Comparison of ENCODE assay signal across 17 cellular contexts in the genomic region with DNA sequence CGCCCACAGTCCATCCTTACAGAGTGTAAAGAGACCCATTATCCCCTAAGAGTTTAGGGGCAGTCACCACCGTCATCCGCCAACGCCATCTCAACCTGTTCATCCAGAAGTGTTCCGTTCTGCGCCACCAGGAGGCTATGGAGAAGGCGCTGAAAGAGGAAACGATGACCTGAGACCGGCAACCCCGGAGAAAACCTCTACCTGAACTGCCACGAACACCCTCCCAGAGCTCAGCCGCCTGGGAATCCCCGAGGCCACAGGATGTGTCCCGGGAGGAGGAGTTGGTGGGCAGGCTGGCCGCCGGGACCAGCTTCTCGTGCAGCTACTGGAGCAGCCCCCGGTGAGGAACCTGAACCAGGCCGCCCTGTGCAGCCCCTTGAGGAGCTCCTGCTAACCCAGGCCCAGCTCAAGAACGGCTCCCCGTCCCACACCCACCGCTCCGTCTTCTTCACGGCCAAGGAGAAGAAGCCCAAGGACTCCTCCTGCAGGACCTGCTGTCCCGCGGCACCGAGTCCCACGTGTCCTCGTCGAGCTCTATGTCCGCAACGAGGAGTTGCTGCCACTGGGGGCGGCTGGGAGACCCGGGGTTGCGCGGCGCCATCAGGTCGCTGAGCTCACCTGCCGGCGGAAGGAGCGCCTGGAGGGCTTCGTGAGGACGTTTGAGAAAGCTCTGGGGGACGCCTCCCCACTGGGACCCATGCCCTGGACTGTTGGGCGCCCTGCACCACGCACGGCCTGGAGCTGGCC. TPM values are rescaled to one million over a fixed set of nuclear protein-coding genes. Genes with fewer than 3 reads are reported as not detected.
DNase-seq lines count a peak whose midpoint lies in the region; ATAC-seq, FAIRE-seq and TF ChIP-seq lines count a peak whose summit lies in the region.
"Had no signal": no experiment of that assay in that cellular context is flagged by ENCODE, and none has a peak within 500 bp of the region (broad histone marks: within the 10 kb centered on the region; RNA-seq: fewer than 3 reads in every experiment).

No MANE protein-coding gene starts in this region.

- TF ChIP-seq RAD21 in HepG2 (CRISPR knock-in tag; IDR thresholded peaks at IDR 0.05), result no peak

- no peak overlapping the region for H3K27ac ChIP-seq in RWPE2 (ENCODE audit: poor library complexity, severe bottlenecking)
- H3K27ac ChIP-seq in HepG2 (ENCODE audit: extremely low read length, insufficient read depth, low read length), result no peak overlapping the region
- H3K27ac ChIP-seq: BLaER1, GM23248 had no signal

- H3K9ac ChIP-seq in HepG2 (ENCODE audit: insufficient read depth, low read depth, low read length), result no peak overlapping the region
- H3K9ac ChIP-seq: BLaER1, GM23248 had no signal

- in situ Hi-C loops in HepG2 (cut with HindIII; ENCODE audit: extremely low pct_ligation_motif_present, low pct_unique_long_range_greater_than_20kb), result no loop called here

- no peaks in the 10 kb centered on the region for H3K4me1 Mint-ChIP-seq in stimulated activated naive CD8-positive, alpha-beta T cell treated with anti-CD3 and anti-CD28 coated beads, Interleukin-15, amount 100 ng/mL, for 72 hours
- H3K4me1 Mint-ChIP-seq in T-cell, result peaks cover 0 to 6% (median 6%) of the 10 kb centered on the region in 3 donors

- peaks cover 6% of the 10 kb centered on the region for H3K4me1 ChIP-seq in RWPE2 (ENCODE audit: insufficient read depth, poor library complexity, severe bottlenecking)
- H3K4me1 ChIP-seq in HepG2 (ENCODE audit: insufficient read depth, low read length), result no peaks in the 10 kb centered on the region
- H3K4me1 ChIP-seq: BLaER1, Caco-2, HAP-1 had no signal

- H3K27me3 ChIP-seq in RWPE2 (ENCODE audit: insufficient read depth, poor library complexity, severe bottlenecking) (peaks cover 6% of the 10 kb centered on the region), HepG2 (ENCODE audit: control insufficient read depth in 1 of 2, insufficient read depth in 2 of 2, low read length in 2 of 2) (0 out of 5 replicates have a peak, but pooled peaks cover 0 to under 1% of the 10 kb centered on the region in 2 experiments)
- H3K27me3 ChIP-seq: BLaER1 had no signal

- H2AFZ ChIP-seq in HepG2 (ENCODE audit: low read length), result no peak overlapping the region

- no peak overlapping the region for H3K27ac Mint-ChIP-seq in stimulated activated naive CD8-positive, alpha-beta T cell treated with anti-CD3 and anti-CD28 coated beads, Interleukin-15, amount 100 ng/mL, for 72 hours
- no peak overlapping the region for H3K27ac Mint-ChIP-seq in T-cell
- H3K27ac Mint-ChIP-seq: CD8-positive, alpha-beta memory T cell had no signal

- no peaks in the 10 kb centered on the region for H3K9me3 Mint-ChIP-seq in stimulated activated naive CD8-positive, alpha-beta T cell treated with anti-CD3 and anti-CD28 coated beads, Interleukin-15, amount 100 ng/mL, for 72 hours
- H3K9me3 Mint-ChIP-seq in T-cell, result no peaks in the 10 kb centered on the region
- H3K9me3 Mint-ChIP-seq: CD8-positive, alpha-beta memory T cell had no signal

- peaks cover 17% of the 10 kb centered on the region for H3K27me3 Mint-ChIP-seq in stimulated activated naive CD8-positive, alpha-beta T cell treated with anti-CD3 and anti-CD28 coated beads, Interleukin-15, amount 100 ng/mL, for 72 hours
- H3K27me3 Mint-ChIP-seq in T-cell, result peaks cover 9 to 14% of the 10 kb centered on the region in 2 donors

- H3K9me3 ChIP-seq in RWPE2 (ENCODE audit: severe bottlenecking) (no peaks in the 10 kb centered on the region), HepG2 (ENCODE audit: low read length) (no peaks in the 10 kb centered on the region)
- H3K9me3 ChIP-seq: HAP-1 had no signal

- DNase-seq in DMS53 (lab: John Stamatoyannopoulos, UW) (peak; percentile 70), DMS53 treated with DMSO at 0.1 percent for 48 hours (lab: John Stamatoyannopoulos, UW; ENCODE audit: unreplicated experiment) (no peak), RWPE2 (ENCODE audit: low spot score) (peak; percentile 63), HepG2 (ENCODE audit: low spot score) (no peak), LoVo (ENCODE audit: low spot score) (no peak), SKM-1 (lab: John Stamatoyannopoulos, UW; ENCODE audit: unreplicated experiment) (no peak), T-cell (no peak)
- no peak for DNase-seq in stimulated activated naive CD8-positive, alpha-beta T cell treated with anti-CD3 and anti-CD28 coated beads, Interleukin-15, amount 100 ng/mL, for 72 hours
- DNase-seq: 8988T; AML-193; Caco-2; CD8-positive, alpha-beta memory T cell; DMS79; GDM1 had no signal

- 73% methylated on average over 21 of the region's 47 CpGs for WGBS in HepG2 (ENCODE audit: low lambda C conversion rate)

- no peak for TF ChIP-seq POLR2A in HepG2 (IDR thresholded peaks at IDR 0.05; ENCODE audit: insufficient read depth in 1 of 2, low read depth in 2 of 2, low read length in 2 of 2)

- TF ChIP-seq EP300 in HepG2 (IDR thresholded peaks at IDR 0.05; ENCODE audit: low read depth in 2 of 2, low read length in 2 of 2) (no peak), HepG2 (CRISPR knock-in tag; IDR thresholded peaks at IDR 0.05; ENCODE audit: borderline replicate concordance) (no peak)

- CTCF ChIA-PET in HepG2 (lab: Yijun Ruan, JAX; ENCODE audit: low intra/inter-chr PET ratio, low total read pairs) (no interaction called here), T-cell (lab: Charles Lee) (no interaction called here)

- ATAC-seq in RWPE2 (ENCODE audit: low read depth) (no peak), HepG2 (peak; percentile 26; the same call in 2 of the 3 replicates), T-cell (replicated peaks in 1 of 4) (no peak)
- peak; percentile 26 for ATAC-seq in stimulated activated naive CD8-positive, alpha-beta T cell treated with anti-CD3 and anti-CD28 coated beads, Interleukin-15, amount 100 ng/mL, for 72 hours

- TF ChIP-seq CTCF in RWPE2 (IDR thresholded peaks at IDR 0.05; ENCODE audit: poor library complexity, severe bottlenecking) (no peak), HepG2 (CRISPR knock-in tag; IDR thresholded peaks at IDR 0.05) (no peak)

- FAIRE-seq in HepG2 (lab: Jason Lieb, UNC), result no peak

- intact Hi-C loops in HepG2 (cut with micrococcal nuclease; ENCODE audit: unreplicated experiment), result loop anchor here (10.0 kb wide), 1 partner anchor 59 kb away; no protein-coding TSS in a partner anchor

- H3K36me3 ChIP-seq in RWPE2 (ENCODE audit: low read depth) (no peaks in the 10 kb centered on the region), HepG2 (replicated peaks in 1 of 2; ENCODE audit: control insufficient read depth in 1 of 2, insufficient read depth in 2 of 2, low read length in 2 of 2) (no peaks in the 10 kb centered on the region)
- H3K36me3 ChIP-seq: BLaER1, HAP-1 had no signal

- POLR2A ChIA-PET in HepG2 (lab: Yijun Ruan, JAX) (no interaction called here), T-cell (lab: Charles Lee) (interaction anchor here in 1 of 2 donors (0.6 kb wide), 1 partner anchor 222 kb away, joined by 3 read pairs; no protein-coding TSS in a partner anchor)

- H3K4me3 ChIP-seq in RWPE2 (ENCODE audit: severe bottlenecking), result no peak overlapping the region
- no peak overlapping the region for H3K4me3 ChIP-seq in HepG2 (replicated peaks in 1 of 3; ENCODE audit: insufficient read depth in 1 of 3, low read depth in 2 of 3, low read length in 3 of 3)
- H3K4me3 ChIP-seq: BLaER1, GM23248, HAP-1 had no signal

- H3K4me3 Mint-ChIP-seq in stimulated activated naive CD8-positive, alpha-beta T cell treated with anti-CD3 and anti-CD28 coated beads, Interleukin-15, amount 100 ng/mL, for 72 hours, result no peak overlapping the region
- no peak overlapping the region for H3K4me3 Mint-ChIP-seq in T-cell

- H3K79me2 ChIP-seq in HepG2 (ENCODE audit: insufficient read depth, low read length), result no peaks in the 10 kb centered on the region

- H4K20me1 ChIP-seq in HepG2 (ENCODE audit: insufficient read depth, low read length), result no peaks in the 10 kb centered on the region
- H4K20me1 ChIP-seq: BLaER1 had no signal

- no TSS peak for BruUV-seq in HepG2 (replicated peaks; lab: Mats Ljungman, UMichigan)

- H3K36me3 Mint-ChIP-seq in T-cell, result no peaks in the 10 kb centered on the region
- H3K36me3 Mint-ChIP-seq: CD8-positive, alpha-beta memory T cell had no signal

- no peak overlapping the region for H3K4me2 ChIP-seq in HepG2 (ENCODE audit: low read depth, low read length)
- H3K4me2 ChIP-seq: BLaER1 had no signal

TF ChIP-seq in HepG2, 621 proteins besides CTCF, POLR2A, EP300 and RAD21 (continues in another document):
- TF ChIP-seq KMT2A (CRISPR knock-in tag; IDR thresholded peaks at IDR 0.05) (no peak), DNMT3B (CRISPR knock-in tag; conservative IDR thresholded peaks at IDR 0.05) (no peak), CAMTA2 (CRISPR knock-in tag; IDR thresholded peaks at IDR 0.05; ENCODE audit: borderline replicate concordance) (no peak), ESRRA (CRISPR knock-in tag; IDR thresholded peaks at IDR 0.05; ENCODE audit: low read depth) (no peak), SMARCC2 (IDR thresholded peaks at IDR 0.05) (no peak), SYNCRIP (IDR thresholded peaks at IDR 0.05; ENCODE audit: insufficient read depth, low read depth, low read length) (no peak), ZNF766 (CRISPR knock-in tag; IDR thresholded peaks at IDR 0.05; ENCODE audit: borderline replicate concordance) (no peak), ZNF556 (CRISPR knock-in tag; IDR thresholded peaks at IDR 0.05; ENCODE audit: borderline replicate concordance) (no peak)

RNA-seq across cellular contexts. Expression of gene LANCL2, which starts 21.1 kb away (rescaled TPM):
- total RNA-seq in HepG2 (2016; rRNA removed; fragmentation: Illumina TruSeq; extraction: Trizol), result 13.8 and 22.0 TPM in 2 replicates
- 4.6 and 5.7 TPM in 2 replicates for total RNA-seq in HepG2 (2016; cell fraction: cytosol; rRNA removed; fragmentation: Illumina TruSeq; extraction: Trizol; ENCODE audit: low read depth)
- total RNA-seq in HepG2 (2016; cell fraction: insoluble cytoplasmic fraction; rRNA removed; fragmentation: Illumina TruSeq; extraction: Trizol), result 14.5 and 21.5 TPM in 2 replicates
- 6.3 TPM in 2 replicates for total RNA-seq in HepG2 (2016; cell fraction: membrane; rRNA removed; fragmentation: Illumina TruSeq; extraction: Trizol)
- total RNA-seq in HepG2 (2016; cell fraction: nucleus; rRNA removed; fragmentation: Illumina TruSeq; extraction: Trizol), result 9.4 and 10.2 TPM in 2 replicates
- 9.8 and 10.0 TPM in 2 replicates for polyA plus RNA-seq in HepG2 (2011; rRNA removed)
- polyA plus RNA-seq in HepG2 (2011; cell fraction: cytosol; rRNA removed), result 11.7 and 12.5 TPM in 2 replicates
- 3.7 and 6.6 TPM in 2 replicates for polyA plus RNA-seq in HepG2 (2011; cell fraction: nucleus; rRNA removed)
- 7.3 and 8.8 TPM in 2 replicates for polyA plus RNA-seq in HepG2 (2012)
- 4.1 and 4.3 TPM in 2 replicates for polyA plus RNA-seq in HepG2 (2016; cell fraction: cytosol; fragmentation: Illumina TruSeq; extraction: Trizol; ENCODE audit: low read depth)
- polyA plus RNA-seq in HepG2 (2016; cell fraction: insoluble cytoplasmic fraction; fragmentation: Illumina TruSeq; extraction: Trizol; ENCODE audit: low read depth), result 19.0 and 21.3 TPM in 2 replicates
- 5.6 and 6.6 TPM in 2 replicates for polyA plus RNA-seq in HepG2 (2016; cell fraction: membrane; fragmentation: Illumina TruSeq; extraction: Trizol; ENCODE audit: low read depth)
- polyA plus RNA-seq in HepG2 (2016; cell fraction: nucleus; fragmentation: Illumina TruSeq; extraction: Trizol; ENCODE audit: insufficient read depth, low read depth), result 11.1 and 16.0 TPM in 2 replicates
- 30.3 and 36.9 TPM in 2 replicates for polyA minus RNA-seq in HepG2 (2011; rRNA and poly(A)+ RNA removed; ENCODE audit: low replicate concordance)
- 7.6 and 8.4 TPM in 2 replicates for polyA minus RNA-seq in HepG2 (2011; cell fraction: cytosol; rRNA and poly(A)+ RNA removed)
- 4.7 and 8.1 TPM in 2 replicates for polyA minus RNA-seq in HepG2 (2011; cell fraction: nucleus; rRNA and poly(A)+ RNA removed)
- total RNA-seq in T-cell, result 1 to 10 TPM; 5.0 to 6.4 (median 6.1) TPM

Comparison
In these comparisons a context has a peak if more than half of its experiments do, and no peak if none do; other contexts are left out.
1. DNase-seq: peak in DMS53 (single experiment) and RWPE2 (single experiment); none in DMS53 treated with DMSO at 0.1 percent for 48 hours (single experiment), HepG2 (single experiment), stimulated activated naive CD8-positive, alpha-beta T cell treated with anti-CD3 and anti-CD28 coated beads, Interleukin-15, amount 100 ng/mL, for 72 hours (0 of 2), LoVo (single experiment), SKM-1 (single experiment) and T-cell (0 of 34).
2. ATAC-seq: peak in HepG2 (single experiment) and stimulated activated naive CD8-positive, alpha-beta T cell treated with anti-CD3 and anti-CD28 coated beads, Interleukin-15, amount 100 ng/mL, for 72 hours (single experiment); none in RWPE2 (single experiment) and T-cell (0 of 4).